In the genomic region with DNA sequence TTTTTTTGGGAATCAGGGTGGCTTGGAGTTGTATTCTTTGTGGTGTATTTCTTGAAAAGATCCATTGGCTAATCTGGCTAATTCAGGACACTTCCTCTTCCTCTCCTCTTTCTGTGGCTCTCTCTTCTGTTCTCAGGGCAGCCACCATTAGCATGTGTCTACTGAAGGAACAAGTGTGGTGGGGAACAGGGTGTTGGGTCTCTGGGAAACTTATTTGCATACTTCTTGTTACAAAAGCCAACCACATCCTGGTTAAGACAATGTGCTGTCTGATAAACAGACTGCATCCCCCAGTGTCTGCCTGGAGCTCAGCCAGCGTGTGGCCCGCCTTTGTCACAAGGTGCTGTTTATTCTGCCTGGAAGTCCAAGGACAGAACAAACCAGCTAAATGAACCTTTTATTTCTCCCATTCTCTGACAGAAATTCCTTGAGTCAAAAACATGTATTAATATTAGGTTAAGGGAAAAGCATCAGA, we compare ENCODE assay signal across 8 cellular contexts.
A peak's percentile ranks its signal among the peaks of the same experiment; 100 is the strongest.
DNase-seq lines count a peak whose midpoint lies in the region; ATAC-seq and TF ChIP-seq lines count a peak whose summit lies in the region.

No MANE protein-coding gene starts in this region.

- H3K4me3 ChIP-seq in GM12864 (ENCODE audit: low read depth, low read length) (no peak overlapping the region), subcutaneous abdominal adipose tissue (ENCODE audit: low read depth in 1 of 5, low read length in 5 of 5) (no peak overlapping the region)

- no peaks in the 10 kb centered on the region for H3K36me3 Mint-ChIP-seq in effector memory CD8-positive, alpha-beta T cell (ENCODE audit: insufficient read depth)
- H3K36me3 Mint-ChIP-seq in mesothelial cell of epicardium, result no peaks in the 10 kb centered on the region

- H3K27ac Mint-ChIP-seq in effector memory CD8-positive, alpha-beta T cell, result peak overlapping the region; percentile 36 to 73
- peak overlapping the region; percentile 83 for H3K27ac Mint-ChIP-seq in mesothelial cell of epicardium

- H3K27me3 Mint-ChIP-seq in effector memory CD8-positive, alpha-beta T cell, result no peaks in the 10 kb centered on the region
- H3K27me3 Mint-ChIP-seq in mesothelial cell of epicardium (ENCODE audit: low read depth), result no peaks in the 10 kb centered on the region

- H3K9me3 ChIP-seq in KOPT-K1 (ENCODE audit: insufficient read depth, low read length, poor library complexity, severe bottlenecking) (no peaks in the 10 kb centered on the region), subcutaneous abdominal adipose tissue (ENCODE audit: control insufficient read depth in 5 of 5, low read length in 5 of 5) (no peaks in the 10 kb centered on the region)

- peaks cover 11% of the 10 kb centered on the region in 2 donors for H3K4me1 Mint-ChIP-seq in effector memory CD8-positive, alpha-beta T cell (ENCODE audit: low read depth in 2 of 2)
- peaks cover 23% of the 10 kb centered on the region for H3K4me1 Mint-ChIP-seq in mesothelial cell of epicardium

- no peaks in the 10 kb centered on the region for H3K36me3 ChIP-seq in KOPT-K1 (ENCODE audit: insufficient read depth, low read length)
- no peaks in the 10 kb centered on the region for H3K36me3 ChIP-seq in subcutaneous abdominal adipose tissue (ENCODE audit: control insufficient read depth in 5 of 5, insufficient read depth in 5 of 5, low read length in 5 of 5)

- no peaks in the 10 kb centered on the region for H3K27me3 ChIP-seq in subcutaneous abdominal adipose tissue (ENCODE audit: control insufficient read depth in 5 of 5, insufficient read depth in 4 of 5, low read length in 5 of 5)

- ATAC-seq in GM21737 (IDR thresholded peaks at IDR 0.05; ENCODE audit: unreplicated experiment), result peak; percentile 100
- ATAC-seq in effector memory CD8-positive, alpha-beta T cell (replicated peaks), result peak; percentile 99

- H3K4me3 Mint-ChIP-seq in effector memory CD8-positive, alpha-beta T cell, result peak overlapping the region; percentile 11 to 32
- H3K4me3 Mint-ChIP-seq in mesothelial cell of epicardium, result no peak overlapping the region

- DNase-seq in GM12864 (ENCODE audit: low read depth) (peak; percentile 71), mesothelial cell of epicardium (ENCODE audit: low spot score in 2 of 2, unreplicated experiment in 2 of 2) (no peak), NCI-H1105 treated with DMSO at 0.1 percent for 48 hours (lab: John Stamatoyannopoulos, UW) (no peak)
- peak; percentile 30 for DNase-seq in activated CD4-positive, alpha-beta T cell treated with anti-CD3 and anti-CD28 coated beads, Interleukin-2, amount 50 U/mL, for 1 hour
- peak; percentile 55 to 62 (median 56) for DNase-seq in effector memory CD8-positive, alpha-beta T cell

- no peaks in the 10 kb centered on the region for H3K9me3 Mint-ChIP-seq in effector memory CD8-positive, alpha-beta T cell
- peaks cover 10% of the 10 kb centered on the region for H3K9me3 Mint-ChIP-seq in mesothelial cell of epicardium

- TF ChIP-seq CTCF in GM12864 (IDR thresholded peaks at IDR 0.05; ENCODE audit: low read depth, low read length, missing control alignments), result no peak
- TF ChIP-seq CTCF in mesothelial cell of epicardium (IDR thresholded peaks at IDR 0.05; ENCODE audit: unreplicated experiment), result no peak

- peaks cover 0 to 26% (median 23%) of the 10 kb centered on the region in 5 donors for H3K4me1 ChIP-seq in subcutaneous abdominal adipose tissue (ENCODE audit: control insufficient read depth in 5 of 5, insufficient read depth in 5 of 5, low read length in 5 of 5)

- peak overlapping the region in 1 of 5 donors; percentile 18 for H3K9ac ChIP-seq in subcutaneous abdominal adipose tissue (ENCODE audit: low read length in 5 of 5)

- H3K27ac ChIP-seq in KOPT-K1 (ENCODE audit: low read depth, low read length, poor library complexity, severe bottlenecking) (peak overlapping the region; percentile 87), subcutaneous abdominal adipose tissue (ENCODE audit: low read depth, low read length) (peak overlapping the region; percentile 71)

Comparison
In these comparisons a context has a peak if more than half of its experiments do, and no peak if none do; other contexts are left out.
1. DNase-seq: peak in GM12864 (single experiment), activated CD4-positive, alpha-beta T cell treated with anti-CD3 and anti-CD28 coated beads, Interleukin-2, amount 50 U/mL, for 1 hour (single experiment) and effector memory CD8-positive, alpha-beta T cell (3 of 3); none in mesothelial cell of epicardium (0 of 2) and NCI-H1105 treated with DMSO at 0.1 percent for 48 hours (single experiment).